In genomic region chr20:46767127-46767761, GRCh38 we compare ENCODE assay signal across 7 cellular contexts. TPM values are rescaled to one million over a fixed set of nuclear protein-coding genes. Genes with fewer than 3 reads are reported as not detected.
DNase-seq lines count a peak whose midpoint lies in the region; ATAC-seq and TF ChIP-seq lines count a peak whose summit lies in the region.

No MANE protein-coding gene starts in this region.

- no peaks in the 10 kb centered on the region for H4K20me1 ChIP-seq in DND-41 (ENCODE audit: insufficient read depth, low read length)
- H4K20me1 ChIP-seq in OCI-LY3 (ENCODE audit: insufficient read depth, low read length) = no peaks in the 10 kb centered on the region

- H3K4me1 Mint-ChIP-seq in endothelial cell (ENCODE audit: unreplicated experiment) = no peaks in the 10 kb centered on the region

- no peak overlapping the region for H3K4me2 ChIP-seq in DND-41 (ENCODE audit: insufficient read depth, low read length)
- H3K4me2 ChIP-seq in OCI-LY3 (ENCODE audit: low read length) = no peak overlapping the region

- H3K27ac Mint-ChIP-seq in endothelial cell (ENCODE audit: unreplicated experiment) = no peak overlapping the region

- ATAC-seq in DND-41 (ENCODE audit: insufficient read depth, low read depth) (0 out of 3 replicates have a peak, but pooled peaks have one; percentile 42), HG03520 (IDR thresholded peaks at IDR 0.05; ENCODE audit: unreplicated experiment) (no peak)

- H3K4me3 Mint-ChIP-seq in endothelial cell (ENCODE audit: unreplicated experiment) = no peak overlapping the region

- no peaks in the 10 kb centered on the region for H3K4me1 ChIP-seq in DND-41 (ENCODE audit: insufficient read depth, low read length)
- H3K4me1 ChIP-seq in OCI-LY3 (ENCODE audit: low read length) = no peaks in the 10 kb centered on the region

- H3K27ac ChIP-seq in DND-41 (ENCODE audit: low read length) (no peak overlapping the region), HL-60 (replicated peaks) (no peak overlapping the region), OCI-LY3 (ENCODE audit: low read length) (no peak overlapping the region)

- H3K36me3 Mint-ChIP-seq in endothelial cell (ENCODE audit: low read depth, unreplicated experiment) = no peaks in the 10 kb centered on the region

- TF ChIP-seq CTCF in DND-41 (IDR thresholded peaks at IDR 0.05; ENCODE audit: borderline replicate concordance, extremely low read depth, low read length, poor library complexity, severe bottlenecking) (peak; percentile 81), HL-60 (IDR thresholded peaks at IDR 0.05; ENCODE audit: insufficient read depth, low read length) (peak; percentile 33), OCI-LY3 (IDR thresholded peaks at IDR 0.05; ENCODE audit: low read depth, low read length) (peak; percentile 95), endothelial cell (IDR thresholded peaks at IDR 0.05; ENCODE audit: unreplicated experiment) (peak; percentile 88), retinal pigment epithelial cell (conservative IDR thresholded peaks at IDR 0.05; ENCODE audit: low read depth, low read length) (peak; percentile 89)

- H2AFZ ChIP-seq in DND-41 (ENCODE audit: low read depth, low read length) (no peak overlapping the region), OCI-LY3 (ENCODE audit: low read depth, low read length) (no peak overlapping the region)

- peak; percentile 30 for DNase-seq in DND-41
- DNase-seq in HL-60 (ENCODE audit: low read depth in 1 of 2, low spot score in 1 of 2) = peak in 1 of 2 experiments; percentile 15
- DNase-seq in endothelial cell (ENCODE audit: low spot score) = peak; percentile 53
- no peak for DNase-seq in retinal pigment epithelial cell (ENCODE audit: low read depth)
- no peak for DNase-seq in GOT3 (lab: John Stamatoyannopoulos, UW)

- H3K27me3 Mint-ChIP-seq in endothelial cell (ENCODE audit: unreplicated experiment) = peaks cover 9% of the 10 kb centered on the region

- H3K9ac ChIP-seq in DND-41 (ENCODE audit: low read depth, low read length) = no peak overlapping the region
- H3K9ac ChIP-seq in OCI-LY3 (ENCODE audit: low read length) = no peak overlapping the region

- H3K4me3 ChIP-seq in DND-41 (ENCODE audit: low read depth in 1 of 2, low read length in 2 of 2) (no peak overlapping the region), HL-60 (replicated peaks; ENCODE audit: insufficient read depth, low read length) (no peak overlapping the region), OCI-LY3 (ENCODE audit: low read length) (no peak overlapping the region), retinal pigment epithelial cell (ENCODE audit: low read length) (no peak overlapping the region)

- no peaks in the 10 kb centered on the region for H3K9me3 Mint-ChIP-seq in endothelial cell (ENCODE audit: unreplicated experiment)

- H3K36me3 ChIP-seq in DND-41 (ENCODE audit: insufficient read depth, low read length) (no peaks in the 10 kb centered on the region), OCI-LY3 (replicated peaks; ENCODE audit: low read depth, low read length) (no peaks in the 10 kb centered on the region)

- H3K79me2 ChIP-seq in DND-41 (ENCODE audit: insufficient read depth, low read length) = no peaks in the 10 kb centered on the region
- no peaks in the 10 kb centered on the region for H3K79me2 ChIP-seq in OCI-LY3 (ENCODE audit: low read length)

- no peaks in the 10 kb centered on the region for H3K9me3 ChIP-seq in DND-41 (ENCODE audit: insufficient read depth, low read length, severe bottlenecking)
- no peaks in the 10 kb centered on the region for H3K9me3 ChIP-seq in OCI-LY3 (ENCODE audit: insufficient read depth, low read length)

- peaks cover 5% of the 10 kb centered on the region for H3K27me3 ChIP-seq in DND-41 (ENCODE audit: insufficient read depth, low read length, poor library complexity)
- H3K27me3 ChIP-seq in HL-60 (ENCODE audit: insufficient read depth, poor library complexity, severe bottlenecking) = no peaks in the 10 kb centered on the region
- peaks cover 8% of the 10 kb centered on the region; the same call in 1 of the 2 replicates for H3K27me3 ChIP-seq in OCI-LY3 (ENCODE audit: low read depth, low read length)

RNA-seq across cellular contexts. Expression of gene SLC2A10, which starts 57.8 kb away (rescaled TPM):
- 19.4 TPM for total RNA-seq in endothelial cell (ENCODE audit: unreplicated experiment)

Comparison
In these comparisons a context has a peak if more than half of its experiments do, and no peak if none do; other contexts are left out.
1. DNase-seq: peak in DND-41 (single experiment) and endothelial cell (single experiment); none in retinal pigment epithelial cell (single experiment) and GOT3 (single experiment).
2. CTCF ChIP-seq: peak in every context shown above with its lines; median percentile 95 in OCI-LY3; 89 in retinal pigment epithelial cell; 88 in endothelial cell; 81 in DND-41; 33 in HL-60.